In genomic region chr6:30767158-30767943, GRCh38 we compare ENCODE assay signal across 10 cellular contexts. TPM values are rescaled to one million over a fixed set of nuclear protein-coding genes. Genes with fewer than 3 reads are reported as not detected.
A peak's percentile ranks its signal among the peaks of the same experiment; 100 is the strongest.
DNase-seq lines count a peak whose midpoint lies in the region; ATAC-seq and TF ChIP-seq lines count a peak whose summit lies in the region.
"Had no signal": no experiment of that assay in that cellular context is flagged by ENCODE, and none has a peak within 500 bp of the region (broad histone marks: within the 10 kb centered on the region; RNA-seq: fewer than 3 reads in every experiment).

No MANE protein-coding gene starts in this region.

- peak; percentile 36 for DNase-seq in activated CD4-positive, alpha-beta T cell treated with anti-CD3 and anti-CD28 coated beads, Interleukin-2, amount 10 ng/mL, durations not matched to agents 7 days and 5 days
- DNase-seq in activated CD4-positive, alpha-beta T cell treated with anti-CD3 and anti-CD28 coated beads for 4 hours = no peak
- DNase-seq in PC-3 (no peak), nephron progenitor cell (no peak), NCI-H510A (lab: John Stamatoyannopoulos, UW) (no peak)
- DNase-seq: activated gamma-delta T cell treated with Interleukin-2 at 50 U/mL for 16 hours had no signal

- CTCF ChIA-PET in activated CD4-positive, alpha-beta T cell treated with anti-CD3 and anti-CD28 coated beads, Interleukin-2, amount 10 ng/mL, durations not matched to agents 7 days and 5 days (lab: Charles Lee) = interaction anchor here (0.6 to 2.4 kb wide), 11 partner anchors 11 to 859 kb away, joined by 3 to 9 read pairs (median 3); partner anchors contain the start of gene IER3
- CTCF ChIA-PET in PC-3 (lab: Charles Lee) = no interaction called here

- no peaks in the 10 kb centered on the region for H3K9me3 ChIP-seq in PC-3 (ENCODE audit: low read length)

- peak overlapping the region; percentile 76 for H3K27ac Mint-ChIP-seq in activated CD4-positive, alpha-beta T cell treated with anti-CD3 and anti-CD28 coated beads, Interleukin-2, amount 10 ng/mL, durations not matched to agents 7 days and 5 days
- H3K27ac Mint-ChIP-seq in nephron progenitor cell = peak overlapping the region; percentile 29

- H3K4me3 Mint-ChIP-seq in activated CD4-positive, alpha-beta T cell treated with anti-CD3 and anti-CD28 coated beads, Interleukin-2, amount 10 ng/mL, durations not matched to agents 7 days and 5 days = peak overlapping the region; percentile 23
- H3K4me3 Mint-ChIP-seq in nephron progenitor cell = no peak overlapping the region

- H3K36me3 Mint-ChIP-seq in activated CD4-positive, alpha-beta T cell treated with anti-CD3 and anti-CD28 coated beads, Interleukin-2, amount 10 ng/mL, durations not matched to agents 7 days and 5 days (ENCODE audit: low read depth) = peaks cover 3% of the 10 kb centered on the region
- no peaks in the 10 kb centered on the region for H3K36me3 Mint-ChIP-seq in nephron progenitor cell (ENCODE audit: low read depth)

- ATAC-seq in GM21737 (IDR thresholded peaks at IDR 0.05; ENCODE audit: unreplicated experiment) (peak; percentile 53), PC-3 (no peak), GM18858 (IDR thresholded peaks at IDR 0.05; ENCODE audit: unreplicated experiment) (no peak), GM19455 (IDR thresholded peaks at IDR 0.05; ENCODE audit: unreplicated experiment) (no peak)
- ATAC-seq: SK-N-SH treated with all-trans-retinoic acid at 6 μM for 48 hours had no signal

- no peaks in the 10 kb centered on the region for H4K20me1 ChIP-seq in PC-3 (ENCODE audit: low read length)

- H3K27me3 ChIP-seq in PC-3 (ENCODE audit: low read length) = no peaks in the 10 kb centered on the region

- no peak overlapping the region for H3K4me3 ChIP-seq in PC-3 (ENCODE audit: low read length)

- peaks cover 78% of the 10 kb centered on the region for H3K4me1 Mint-ChIP-seq in activated CD4-positive, alpha-beta T cell treated with anti-CD3 and anti-CD28 coated beads, Interleukin-2, amount 10 ng/mL, durations not matched to agents 7 days and 5 days
- H3K4me1 Mint-ChIP-seq in nephron progenitor cell = peaks cover 70% of the 10 kb centered on the region

- peak overlapping the region; percentile 98 for H3K27ac ChIP-seq in PC-3 (ENCODE audit: low read length)

- no TSS peak for BruUV-seq in PC-3 (replicated peaks; lab: Mats Ljungman, UMichigan)

- H3K36me3 ChIP-seq in PC-3 (ENCODE audit: low read depth, low read length) = no peaks in the 10 kb centered on the region

- H3K27me3 Mint-ChIP-seq in activated CD4-positive, alpha-beta T cell treated with anti-CD3 and anti-CD28 coated beads, Interleukin-2, amount 10 ng/mL, durations not matched to agents 7 days and 5 days = no peaks in the 10 kb centered on the region
- peaks cover 6% of the 10 kb centered on the region for H3K27me3 Mint-ChIP-seq in nephron progenitor cell (ENCODE audit: low read depth, poor library complexity)

- TF ChIP-seq CTCF in PC-3 (conservative IDR thresholded peaks at IDR 0.05; ENCODE audit: low read depth, low read length) (no peak), nephron progenitor cell (IDR thresholded peaks at IDR 0.05) (no peak)

- H3K9me2 ChIP-seq in PC-3 (replicated peaks; ENCODE audit: low read length) = no peaks in the 10 kb centered on the region

- no peak overlapping the region for H3K4me2 ChIP-seq in PC-3 (ENCODE audit: low read length)

- no peaks in the 10 kb centered on the region for H3K79me2 ChIP-seq in PC-3 (ENCODE audit: low read length)

- H2AFZ ChIP-seq in PC-3 (ENCODE audit: low read length) = no peak overlapping the region

- peaks cover 4% of the 10 kb centered on the region for H3K9me3 Mint-ChIP-seq in activated CD4-positive, alpha-beta T cell treated with anti-CD3 and anti-CD28 coated beads, Interleukin-2, amount 10 ng/mL, durations not matched to agents 7 days and 5 days
- peaks cover 5% of the 10 kb centered on the region for H3K9me3 Mint-ChIP-seq in nephron progenitor cell

- H3K9ac ChIP-seq in PC-3 (ENCODE audit: low read length) = no peak overlapping the region

- POLR2A ChIA-PET in activated CD4-positive, alpha-beta T cell treated with anti-CD3 and anti-CD28 coated beads, Interleukin-2, amount 10 ng/mL, durations not matched to agents 7 days and 5 days (lab: Charles Lee) = interaction anchor here (0.7 kb wide), 1 partner anchor 27 kb away, joined by 3 read pairs; no protein-coding TSS in a partner anchor
- POLR2A ChIA-PET in PC-3 (lab: Charles Lee; ENCODE audit: unreplicated experiment) = interaction anchor here (0.5 to 1.2 kb wide), 2 partner anchors 12 to 15 kb away, joined by 3 to 4 read pairs; no protein-coding TSS in a partner anchor

- H3K4me1 ChIP-seq in PC-3 (ENCODE audit: insufficient read depth, low read length) = peaks cover 36% of the 10 kb centered on the region

- intact Hi-C loops in PC-3 (cut with micrococcal nuclease) = no loop called here

- H3F3A ChIP-seq in PC-3 (ENCODE audit: low read length, unreplicated experiment) = peaks cover 14% of the 10 kb centered on the region

RNA-seq across cellular contexts. Expression of gene IER3, which starts 23.0 kb away (rescaled TPM):
- 10 to 100 TPM; 30.5 to 34.9 TPM for total RNA-seq in activated CD4-positive, alpha-beta T cell treated with anti-CD3 and anti-CD28 coated beads, Interleukin-2, amount 10 ng/mL, durations not matched to agents 7 days and 5 days
- 1,173 and 1,198 TPM in 2 replicates for total RNA-seq in PC-3 (2014; rRNA removed)

RNA-seq across cellular contexts. Expression of gene FLOT1, which starts 24.9 kb away (rescaled TPM):
- total RNA-seq in activated CD4-positive, alpha-beta T cell treated with anti-CD3 and anti-CD28 coated beads, Interleukin-2, amount 10 ng/mL, durations not matched to agents 7 days and 5 days = 100 to 1,000 TPM; 199 to 213 TPM
- 305 and 401 TPM in 2 replicates for total RNA-seq in PC-3 (2014; rRNA removed)

RNA-seq across cellular contexts. Expression of gene TUBB, which starts 47.2 kb away (rescaled TPM):
- 1,000 to 10,000 TPM; 1,494 to 1,661 TPM for total RNA-seq in activated CD4-positive, alpha-beta T cell treated with anti-CD3 and anti-CD28 coated beads, Interleukin-2, amount 10 ng/mL, durations not matched to agents 7 days and 5 days
- total RNA-seq in PC-3 (2014; rRNA removed) = 1,245 and 1,398 TPM in 2 replicates

RNA-seq across cellular contexts. Expression of gene MDC1, which starts 50.3 kb away (rescaled TPM):
- total RNA-seq in activated CD4-positive, alpha-beta T cell treated with anti-CD3 and anti-CD28 coated beads, Interleukin-2, amount 10 ng/mL, durations not matched to agents 7 days and 5 days = 10 to 100 TPM; 46.8 to 53.2 TPM
- total RNA-seq in PC-3 (2014; rRNA removed) = 19.6 and 24.9 TPM in 2 replicates

Comparison
In these comparisons a context has a peak if more than half of its experiments do, and no peak if none do; other contexts are left out.
1. RNA of gene IER3, which starts 23.0 kb away (total RNA-seq): 1,173 to 1,198 TPM in PC-3; 30.5 to 34.9 TPM in activated CD4-positive, alpha-beta T cell treated with anti-CD3 and anti-CD28 coated beads, Interleukin-2, amount 10 ng/mL, durations not matched to agents 7 days and 5 days; every median in the first group is over 10 times any median in the second.